In genomic region chr9:113184089-113184488, GRCh38 we compare ENCODE assay signal across 33 cellular contexts.
"Had no signal": no experiment of that assay in that cellular context is flagged by ENCODE, and none has a peak within 500 bp of the region (broad histone marks: within the 10 kb centered on the region; RNA-seq: fewer than 3 reads in every experiment).

No MANE protein-coding gene starts in this region.

- H3K27me3 ChIP-seq: brain microvascular endothelial cell had no signal

- ATAC-seq: activated naive CD8-positive, alpha-beta T cell treated with anti-CD3 and anti-CD28 coated beads, Interleukin-2, amount 50 U/mL, for 24 hours; activated T-cell treated with anti-CD3 and anti-CD28 coated beads, Interleukin-2, amount 50 U/mL, for 4 hours; PC-3 had no signal

- DNase-seq: activated B cell treated with CpG ODN at 0.5 μM for 24 hours; activated CD4-positive, alpha-beta memory T cell treated with anti-CD3 and anti-CD28 coated beads for 36 hours; activated CD4-positive, alpha-beta T cell treated with anti-CD3 and anti-CD28 coated beads for 4 hours; activated CD4-positive, alpha-beta T cell treated with anti-CD3 and anti-CD28 coated beads, Interleukin-2, amount 50 U/mL, for 1 hour; activated CD4-positive, CD25-positive, alpha-beta regulatory T cell treated with anti-CD3 and anti-CD28 coated beads, Interleukin-2, amount 50 U/mL, for 72 hours; activated CD8-positive, alpha-beta memory T cell treated with anti-CD3 and anti-CD28 coated beads, Interleukin-2, amount 50 U/mL, for 4 hours; activated effector memory CD4-positive, alpha-beta T cell treated with Interleukin-2 at 50 U/mL for 16 hours; activated naive CD4-positive, alpha-beta T cell treated with anti-CD3 and anti-CD28 coated beads, Interleukin-2, amount 10 ng/mL, durations not matched to agents 7 days and 5 days; activated naive CD8-positive, alpha-beta T cell treated with anti-CD3 and anti-CD28 coated beads, Interleukin-2, amount 50 U/mL, for 24 hours; activated T-cell treated with anti-CD3 and anti-CD28 coated beads for 4 hours; activated T-cell treated with anti-CD3 and anti-CD28 coated beads, Interleukin-2, amount 50 U/mL, for 4 hours; anterior cingulate cortex; brain microvascular endothelial cell; NCI-H1105; NCI-H1417 treated with DMSO at 0.1 percent for 48 hours; NCI-H187 treated with DMSO at 0.1 percent for 48 hours; NCI-H2081; NCI-H2171 treated with DMSO at 0.1 percent for 48 hours; NCI-H2227 treated with DMSO at 0.1 percent for 48 hours; NCI-H446 treated with DMSO at 0.1 percent for 48 hours; NCI-H524; Right ventricle myocardium superior; SW 1271; T-helper 1 cell; T-helper 2 cell; T-helper 9 cell had no signal

- FAIRE-seq: RCC 7860 had no signal

- H3K27ac ChIP-seq: brain microvascular endothelial cell, KMS-11, RWPE1, VCaP had no signal

- H3K27ac Mint-ChIP-seq: activated B cell treated with CpG ODN at 0.5 μM for 24 hours; activated CD4-positive, alpha-beta memory T cell treated with anti-CD3 and anti-CD28 coated beads for 36 hours; activated naive CD4-positive, alpha-beta T cell treated with anti-CD3 and anti-CD28 coated beads, Interleukin-2, amount 10 ng/mL, durations not matched to agents 7 days and 5 days; activated naive CD8-positive, alpha-beta T cell; activated naive CD8-positive, alpha-beta T cell treated with anti-CD3 and anti-CD28 coated beads, Interleukin-2, amount 50 U/mL, for 24 hours; activated T-helper 1 cell treated with anti-CD3 and anti-CD28 coated beads, Interleukin-12 subunit alpha, Interleukin-12 subunit beta, Interleukin-2, Interleukin-4 antibody, amounts not matched to agents 30 ng/mL and 10 ng/mL and 1 ng/mL, durations not matched to agents 14 hours and 24 hours and 36 hours had no signal

- H3K4me1 Mint-ChIP-seq: activated B cell treated with CpG ODN at 0.5 μM for 24 hours; activated naive CD8-positive, alpha-beta T cell treated with anti-CD3 and anti-CD28 coated beads, Interleukin-2, amount 50 U/mL, for 24 hours had no signal

- H3K4me3 Mint-ChIP-seq: activated B cell treated with CpG ODN at 0.5 μM for 24 hours; activated CD4-positive, alpha-beta memory T cell treated with anti-CD3 and anti-CD28 coated beads for 36 hours; activated naive CD4-positive, alpha-beta T cell treated with anti-CD3 and anti-CD28 coated beads, Interleukin-2, amount 10 ng/mL, durations not matched to agents 7 days and 5 days; activated naive CD8-positive, alpha-beta T cell; activated naive CD8-positive, alpha-beta T cell treated with anti-CD3 and anti-CD28 coated beads, Interleukin-2, amount 50 U/mL, for 24 hours; activated T-cell treated with anti-CD3 and anti-CD28 coated beads, Interleukin-2, amount 50 U/mL, for 4 hours; activated T-helper 1 cell treated with anti-CD3 and anti-CD28 coated beads, Interleukin-12 subunit alpha, Interleukin-12 subunit beta, Interleukin-2, Interleukin-4 antibody, amounts not matched to agents 30 ng/mL and 10 ng/mL and 1 ng/mL, durations not matched to agents 14 hours and 24 hours and 36 hours had no signal

- H3K9me3 Mint-ChIP-seq: activated B cell treated with CpG ODN at 0.5 μM for 24 hours; activated CD4-positive, alpha-beta memory T cell treated with anti-CD3 and anti-CD28 coated beads for 36 hours; activated naive CD4-positive, alpha-beta T cell treated with anti-CD3 and anti-CD28 coated beads, Interleukin-2, amount 10 ng/mL, durations not matched to agents 7 days and 5 days; activated naive CD8-positive, alpha-beta T cell treated with anti-CD3 and anti-CD28 coated beads, Interleukin-2, amount 50 U/mL, for 24 hours; activated T-cell treated with anti-CD3 and anti-CD28 coated beads, Interleukin-2, amount 50 U/mL, for 4 hours; activated T-helper 1 cell treated with anti-CD3 and anti-CD28 coated beads, Interleukin-12 subunit alpha, Interleukin-12 subunit beta, Interleukin-2, Interleukin-4 antibody, amounts not matched to agents 30 ng/mL and 10 ng/mL and 1 ng/mL, durations not matched to agents 14 hours and 24 hours and 36 hours had no signal
